ENCODE assay signal across 1 cellular context in genomic region chr11:101612481-101612880, GRCh38.
TF ChIP-seq lines count a peak whose summit lies in the region.

No MANE protein-coding gene starts in this region.

TF ChIP-seq in WTC11, 78 proteins besides CTCF, POLR2A, EP300 and RAD21 (continued from another document):
- TF ChIP-seq E2F4 (CRISPR knock-in tag; IDR thresholded peaks at IDR 0.05; ENCODE audit: borderline replicate concordance, low read depth) (no peak), SMAD3 (CRISPR knock-in tag; IDR thresholded peaks at IDR 0.05; ENCODE audit: borderline replicate concordance) (no peak), FOXP4 (CRISPR knock-in tag; IDR thresholded peaks at IDR 0.05) (no peak), ZBTB21 (CRISPR knock-in tag; IDR thresholded peaks at IDR 0.05; ENCODE audit: borderline replicate concordance) (no peak), USF2 (CRISPR knock-in tag; IDR thresholded peaks at IDR 0.05) (no peak)
TF ChIP-seq in WTC11: peak in this region for 0.
